2 cellular contexts compared by ENCODE assay signal in genomic region chr17:64774888-64775600, GRCh38.
TF ChIP-seq lines count a peak whose summit lies in the region.

No MANE protein-coding gene starts in this region.

TF ChIP-seq in GM23338, 12 proteins besides CTCF, POLR2A, EP300 and RAD21 (continued from another document):
- TF ChIP-seq CREB1 (CRISPR knock-in tag; IDR thresholded peaks at IDR 0.05; ENCODE audit: low read depth): no peak
- no peak for TF ChIP-seq EZH2 (IDR thresholded peaks at IDR 0.05; ENCODE audit: low read depth, unreplicated experiment)
- TF ChIP-seq ZNF331 (CRISPR knock-in tag; IDR thresholded peaks at IDR 0.05; ENCODE audit: low read depth): no peak
- no peak for TF ChIP-seq EZH2phosphoT487 (IDR thresholded peaks at IDR 0.05; ENCODE audit: unreplicated experiment)
- no peak for TF ChIP-seq REST (IDR thresholded peaks at IDR 0.05; ENCODE audit: unreplicated experiment)
- TF ChIP-seq ZNF114 (CRISPR knock-in tag; IDR thresholded peaks at IDR 0.05): no peak

TF ChIP-seq in H1, 55 proteins besides CTCF, POLR2A, EP300 and RAD21 (continued from another document):
- TF ChIP-seq TCF12 (IDR thresholded peaks at IDR 0.05; ENCODE audit: low read depth, low read length) (no peak), GTF2F1 (IDR thresholded peaks at IDR 0.05; ENCODE audit: borderline replicate concordance, low read depth, low read length) (no peak), CBX8 (IDR thresholded peaks at IDR 0.05; ENCODE audit: borderline replicate concordance, low read depth, low read length) (no peak)
TF ChIP-seq in H1: peak in this region for 0.
